In the genomic region with DNA sequence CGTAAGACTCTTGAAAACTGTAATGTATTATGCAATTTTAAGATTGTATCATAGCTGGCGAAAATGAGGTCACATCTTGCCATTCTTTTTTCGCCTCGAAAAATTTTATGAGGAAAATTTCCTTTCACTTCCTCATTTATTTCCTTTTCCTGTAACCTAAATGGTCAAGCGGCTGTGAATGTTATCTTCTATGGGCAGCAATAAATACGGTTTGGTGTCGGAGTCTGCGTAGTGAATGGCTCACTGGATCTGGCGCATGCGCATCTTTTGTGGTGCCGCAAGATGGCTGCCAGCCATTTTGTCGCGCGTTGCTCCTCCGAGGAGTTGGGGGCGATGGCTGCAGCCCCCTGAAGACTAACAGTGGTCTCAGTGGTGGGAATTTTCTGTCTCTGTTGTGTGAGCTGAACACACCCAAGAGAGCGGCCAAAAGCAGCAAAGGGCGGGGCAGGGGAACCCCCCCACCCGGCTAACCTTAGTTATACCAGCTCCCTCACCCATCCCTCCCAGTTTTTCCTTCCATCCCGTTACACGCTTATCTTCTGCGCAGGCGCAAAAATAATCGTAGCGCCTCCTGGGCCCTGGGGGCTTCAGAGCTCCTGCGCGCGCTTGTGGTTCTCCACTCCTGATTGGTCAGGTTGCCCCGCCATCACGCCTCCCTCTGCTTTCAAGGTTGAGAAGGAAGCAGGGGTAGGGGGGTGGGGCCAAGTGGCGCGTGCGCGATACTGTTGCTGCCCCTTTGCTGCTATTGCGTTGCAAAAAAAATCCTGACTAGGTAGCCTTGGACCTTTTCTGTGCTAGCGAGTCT, we compare ENCODE assay signal across 1 cellular context.
TF ChIP-seq lines count a peak whose summit lies in the region.

A gene (plus strand): TSS at position 722 of the 805 bp plus-strand sequence. CDS start 568 bp downstream, outside the sequence.

TF ChIP-seq in HepG2, 621 proteins besides CTCF, POLR2A, EP300 and RAD21 (continued from another document and continues in another):
- TF ChIP-seq, protein P1, sequence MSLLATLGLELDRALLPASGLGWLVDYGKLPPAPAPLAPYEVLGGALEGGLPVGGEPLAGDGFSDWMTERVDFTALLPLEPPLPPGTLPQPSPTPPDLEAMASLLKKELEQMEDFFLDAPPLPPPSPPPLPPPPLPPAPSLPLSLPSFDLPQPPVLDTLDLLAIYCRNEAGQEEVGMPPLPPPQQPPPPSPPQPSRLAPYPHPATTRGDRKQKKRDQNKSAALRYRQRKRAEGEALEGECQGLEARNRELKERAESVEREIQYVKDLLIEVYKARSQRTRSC (CRISPR knock-in tag; IDR thresholded peaks at IDR 0.05; ENCODE audit: low read depth): 0 out of 2 replicates have a peak, but pooled peaks have one; percentile 16
- TF ChIP-seq ZNF709 (CRISPR knock-in tag; IDR thresholded peaks at IDR 0.05) (peak; percentile 82; the same call in 1 of the 2 replicates), ZNF232 (CRISPR knock-in tag; IDR thresholded peaks at IDR 0.05; ENCODE audit: borderline replicate concordance) (no peak), ZNF749 (CRISPR knock-in tag; IDR thresholded peaks at IDR 0.05; ENCODE audit: borderline replicate concordance) (no peak), FOXO1 (CRISPR knock-in tag; IDR thresholded peaks at IDR 0.05) (no peak), YEATS4 (CRISPR knock-in tag; IDR thresholded peaks at IDR 0.05; ENCODE audit: borderline replicate concordance) (peak; percentile 54), ESRRA (CRISPR knock-in tag; IDR thresholded peaks at IDR 0.05; ENCODE audit: low read depth) (no peak), ZSCAN21 (CRISPR knock-in tag; IDR thresholded peaks at IDR 0.05; ENCODE audit: borderline replicate concordance) (no peak), ZNF282 (IDR thresholded peaks at IDR 0.05; ENCODE audit: partially characterized antibody) (no peak), ZNF24 (IDR thresholded peaks at IDR 0.05) (no peak), MYNN (CRISPR knock-in tag; IDR thresholded peaks at IDR 0.05; ENCODE audit: low read depth) (no peak), MATR3 (CRISPR knock-in tag; IDR thresholded peaks at IDR 0.05) (no peak), ZNF75D (CRISPR knock-in tag; IDR thresholded peaks at IDR 0.05; ENCODE audit: borderline replicate concordance) (no peak), ZNF234 (CRISPR knock-in tag; conservative IDR thresholded peaks at IDR 0.05) (no peak), ZFP37 (CRISPR knock-in tag; IDR thresholded peaks at IDR 0.05; ENCODE audit: borderline replicate concordance) (no peak), SP5 (CRISPR knock-in tag; IDR thresholded peaks at IDR 0.05; ENCODE audit: borderline replicate concordance, low read depth) (0 out of 2 replicates have a peak, but pooled peaks have one; percentile 10), AGO2 (optimal IDR thresholded peaks at IDR 0.05; ENCODE audit: low read depth, low read length) (peak; percentile 53), RFX5 (IDR thresholded peaks at IDR 0.05; ENCODE audit: low read depth, low read length) (no peak), SMARCE1 (IDR thresholded peaks at IDR 0.05; ENCODE audit: borderline replicate concordance) (no peak), KDM6A (CRISPR knock-in tag; IDR thresholded peaks at IDR 0.05; ENCODE audit: low read depth) (no peak), ZNF883 (CRISPR knock-in tag; IDR thresholded peaks at IDR 0.05; ENCODE audit: not compliant biosample characterization) (no peak), NAIF1 (CRISPR knock-in tag; IDR thresholded peaks at IDR 0.05; ENCODE audit: borderline replicate concordance) (peak; percentile 43; the same call in 1 of the 2 replicates), HNF4G (IDR thresholded peaks at IDR 0.05; ENCODE audit: borderline replicate concordance, low read depth, low read length) (no peak), HNF4G (CRISPR knock-in tag; IDR thresholded peaks at IDR 0.05; ENCODE audit: borderline replicate concordance, low read depth) (no peak), ZBTB20 (CRISPR knock-in tag; IDR thresholded peaks at IDR 0.05; ENCODE audit: borderline replicate concordance, low read depth) (peak; percentile 86; the same call in 1 of the 2 replicates), ARNTL (CRISPR knock-in tag; IDR thresholded peaks at IDR 0.05) (no peak), ZMYM2 (CRISPR knock-in tag; IDR thresholded peaks at IDR 0.05) (no peak), ZNF776 (CRISPR knock-in tag; IDR thresholded peaks at IDR 0.05) (no peak), SOX13 (IDR thresholded peaks at IDR 0.05) (no peak), SOX13 (CRISPR knock-in tag; conservative IDR thresholded peaks at IDR 0.05 in 1 of 2, IDR thresholded peaks at IDR 0.05 in 1 of 2) (no peak; a peak in 1 of 4 replicates), ZKSCAN5 (CRISPR knock-in tag; IDR thresholded peaks at IDR 0.05) (no peak), ZNF782 (CRISPR knock-in tag; IDR thresholded peaks at IDR 0.05; ENCODE audit: borderline replicate concordance) (no peak), ZC3H13 (CRISPR knock-in tag; IDR thresholded peaks at IDR 0.05) (no peak), FOXK2 (IDR thresholded peaks at IDR 0.05) (no peak), GPN1 (CRISPR knock-in tag; IDR thresholded peaks at IDR 0.05; ENCODE audit: borderline replicate concordance) (no peak), CHD4 (IDR thresholded peaks at IDR 0.05; ENCODE audit: borderline replicate concordance, low read length) (no peak), SNAI1 (CRISPR knock-in tag; IDR thresholded peaks at IDR 0.05; ENCODE audit: borderline replicate concordance) (no peak)
- TF ChIP-seq, protein P2, sequence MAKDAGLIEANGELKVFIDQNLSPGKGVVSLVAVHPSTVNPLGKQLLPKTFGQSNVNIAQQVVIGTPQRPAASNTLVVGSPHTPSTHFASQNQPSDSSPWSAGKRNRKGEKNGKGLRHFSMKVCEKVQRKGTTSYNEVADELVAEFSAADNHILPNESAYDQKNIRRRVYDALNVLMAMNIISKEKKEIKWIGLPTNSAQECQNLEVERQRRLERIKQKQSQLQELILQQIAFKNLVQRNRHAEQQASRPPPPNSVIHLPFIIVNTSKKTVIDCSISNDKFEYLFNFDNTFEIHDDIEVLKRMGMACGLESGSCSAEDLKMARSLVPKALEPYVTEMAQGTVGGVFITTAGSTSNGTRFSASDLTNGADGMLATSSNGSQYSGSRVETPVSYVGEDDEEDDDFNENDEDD (CRISPR knock-in tag; IDR thresholded peaks at IDR 0.05; ENCODE audit: borderline replicate concordance): peak; percentile 93
- TF ChIP-seq, protein P3, sequence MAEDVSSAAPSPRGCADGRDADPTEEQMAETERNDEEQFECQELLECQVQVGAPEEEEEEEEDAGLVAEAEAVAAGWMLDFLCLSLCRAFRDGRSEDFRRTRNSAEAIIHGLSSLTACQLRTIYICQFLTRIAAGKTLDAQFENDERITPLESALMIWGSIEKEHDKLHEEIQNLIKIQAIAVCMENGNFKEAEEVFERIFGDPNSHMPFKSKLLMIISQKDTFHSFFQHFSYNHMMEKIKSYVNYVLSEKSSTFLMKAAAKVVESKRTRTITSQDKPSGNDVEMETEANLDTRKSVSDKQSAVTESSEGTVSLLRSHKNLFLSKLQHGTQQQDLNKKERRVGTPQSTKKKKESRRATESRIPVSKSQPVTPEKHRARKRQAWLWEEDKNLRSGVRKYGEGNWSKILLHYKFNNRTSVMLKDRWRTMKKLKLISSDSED (CRISPR knock-in tag; IDR thresholded peaks at IDR 0.05): no peak
- TF ChIP-seq, protein P4, sequence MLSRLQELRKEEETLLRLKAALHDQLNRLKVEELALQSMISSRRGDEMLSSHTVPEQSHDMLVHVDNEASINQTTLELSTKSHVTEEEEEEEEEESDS (CRISPR knock-in tag; IDR thresholded peaks at IDR 0.05; ENCODE audit: borderline replicate concordance): no peak
- TF ChIP-seq, protein P5, sequence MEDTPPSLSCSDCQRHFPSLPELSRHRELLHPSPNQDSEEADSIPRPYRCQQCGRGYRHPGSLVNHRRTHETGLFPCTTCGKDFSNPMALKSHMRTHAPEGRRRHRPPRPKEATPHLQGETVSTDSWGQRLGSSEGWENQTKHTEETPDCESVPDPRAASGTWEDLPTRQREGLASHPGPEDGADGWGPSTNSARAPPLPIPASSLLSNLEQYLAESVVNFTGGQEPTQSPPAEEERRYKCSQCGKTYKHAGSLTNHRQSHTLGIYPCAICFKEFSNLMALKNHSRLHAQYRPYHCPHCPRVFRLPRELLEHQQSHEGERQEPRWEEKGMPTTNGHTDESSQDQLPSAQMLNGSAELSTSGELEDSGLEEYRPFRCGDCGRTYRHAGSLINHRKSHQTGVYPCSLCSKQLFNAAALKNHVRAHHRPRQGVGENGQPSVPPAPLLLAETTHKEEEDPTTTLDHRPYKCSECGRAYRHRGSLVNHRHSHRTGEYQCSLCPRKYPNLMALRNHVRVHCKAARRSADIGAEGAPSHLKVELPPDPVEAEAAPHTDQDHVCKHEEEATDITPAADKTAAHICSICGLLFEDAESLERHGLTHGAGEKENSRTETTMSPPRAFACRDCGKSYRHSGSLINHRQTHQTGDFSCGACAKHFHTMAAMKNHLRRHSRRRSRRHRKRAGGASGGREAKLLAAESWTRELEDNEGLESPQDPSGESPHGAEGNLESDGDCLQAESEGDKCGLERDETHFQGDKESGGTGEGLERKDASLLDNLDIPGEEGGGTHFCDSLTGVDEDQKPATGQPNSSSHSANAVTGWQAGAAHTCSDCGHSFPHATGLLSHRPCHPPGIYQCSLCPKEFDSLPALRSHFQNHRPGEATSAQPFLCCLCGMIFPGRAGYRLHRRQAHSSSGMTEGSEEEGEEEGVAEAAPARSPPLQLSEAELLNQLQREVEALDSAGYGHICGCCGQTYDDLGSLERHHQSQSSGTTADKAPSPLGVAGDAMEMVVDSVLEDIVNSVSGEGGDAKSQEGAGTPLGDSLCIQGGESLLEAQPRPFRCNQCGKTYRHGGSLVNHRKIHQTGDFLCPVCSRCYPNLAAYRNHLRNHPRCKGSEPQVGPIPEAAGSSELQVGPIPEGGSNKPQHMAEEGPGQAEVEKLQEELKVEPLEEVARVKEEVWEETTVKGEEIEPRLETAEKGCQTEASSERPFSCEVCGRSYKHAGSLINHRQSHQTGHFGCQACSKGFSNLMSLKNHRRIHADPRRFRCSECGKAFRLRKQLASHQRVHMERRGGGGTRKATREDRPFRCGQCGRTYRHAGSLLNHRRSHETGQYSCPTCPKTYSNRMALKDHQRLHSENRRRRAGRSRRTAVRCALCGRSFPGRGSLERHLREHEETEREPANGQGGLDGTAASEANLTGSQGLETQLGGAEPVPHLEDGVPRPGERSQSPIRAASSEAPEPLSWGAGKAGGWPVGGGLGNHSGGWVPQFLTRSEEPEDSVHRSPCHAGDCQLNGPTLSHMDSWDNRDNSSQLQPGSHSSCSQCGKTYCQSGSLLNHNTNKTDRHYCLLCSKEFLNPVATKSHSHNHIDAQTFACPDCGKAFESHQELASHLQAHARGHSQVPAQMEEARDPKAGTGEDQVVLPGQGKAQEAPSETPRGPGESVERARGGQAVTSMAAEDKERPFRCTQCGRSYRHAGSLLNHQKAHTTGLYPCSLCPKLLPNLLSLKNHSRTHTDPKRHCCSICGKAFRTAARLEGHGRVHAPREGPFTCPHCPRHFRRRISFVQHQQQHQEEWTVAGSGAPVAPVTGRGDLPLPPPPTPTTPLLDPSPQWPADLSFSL (CRISPR knock-in tag; IDR thresholded peaks at IDR 0.05): no peak
- TF ChIP-seq, protein P6, sequence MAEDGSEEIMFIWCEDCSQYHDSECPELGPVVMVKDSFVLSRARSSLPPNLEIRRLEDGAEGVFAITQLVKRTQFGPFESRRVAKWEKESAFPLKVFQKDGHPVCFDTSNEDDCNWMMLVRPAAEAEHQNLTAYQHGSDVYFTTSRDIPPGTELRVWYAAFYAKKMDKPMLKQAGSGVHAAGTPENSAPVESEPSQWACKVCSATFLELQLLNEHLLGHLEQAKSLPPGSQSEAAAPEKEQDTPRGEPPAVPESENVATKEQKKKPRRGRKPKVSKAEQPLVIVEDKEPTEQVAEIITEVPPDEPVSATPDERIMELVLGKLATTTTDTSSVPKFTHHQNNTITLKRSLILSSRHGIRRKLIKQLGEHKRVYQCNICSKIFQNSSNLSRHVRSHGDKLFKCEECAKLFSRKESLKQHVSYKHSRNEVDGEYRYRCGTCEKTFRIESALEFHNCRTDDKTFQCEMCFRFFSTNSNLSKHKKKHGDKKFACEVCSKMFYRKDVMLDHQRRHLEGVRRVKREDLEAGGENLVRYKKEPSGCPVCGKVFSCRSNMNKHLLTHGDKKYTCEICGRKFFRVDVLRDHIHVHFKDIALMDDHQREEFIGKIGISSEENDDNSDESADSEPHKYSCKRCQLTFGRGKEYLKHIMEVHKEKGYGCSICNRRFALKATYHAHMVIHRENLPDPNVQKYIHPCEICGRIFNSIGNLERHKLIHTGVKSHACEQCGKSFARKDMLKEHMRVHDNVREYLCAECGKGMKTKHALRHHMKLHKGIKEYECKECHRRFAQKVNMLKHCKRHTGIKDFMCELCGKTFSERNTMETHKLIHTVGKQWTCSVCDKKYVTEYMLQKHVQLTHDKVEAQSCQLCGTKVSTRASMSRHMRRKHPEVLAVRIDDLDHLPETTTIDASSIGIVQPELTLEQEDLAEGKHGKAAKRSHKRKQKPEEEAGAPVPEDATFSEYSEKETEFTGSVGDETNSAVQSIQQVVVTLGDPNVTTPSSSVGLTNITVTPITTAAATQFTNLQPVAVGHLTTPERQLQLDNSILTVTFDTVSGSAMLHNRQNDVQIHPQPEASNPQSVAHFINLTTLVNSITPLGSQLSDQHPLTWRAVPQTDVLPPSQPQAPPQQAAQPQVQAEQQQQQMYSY (CRISPR knock-in tag; IDR thresholded peaks at IDR 0.05): peak; percentile 96
- TF ChIP-seq, protein P7, sequence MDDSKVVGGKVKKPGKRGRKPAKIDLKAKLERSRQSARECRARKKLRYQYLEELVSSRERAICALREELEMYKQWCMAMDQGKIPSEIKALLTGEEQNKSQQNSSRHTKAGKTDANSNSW (CRISPR knock-in tag; IDR thresholded peaks at IDR 0.05; ENCODE audit: borderline replicate concordance): no peak
- TF ChIP-seq, protein P8, sequence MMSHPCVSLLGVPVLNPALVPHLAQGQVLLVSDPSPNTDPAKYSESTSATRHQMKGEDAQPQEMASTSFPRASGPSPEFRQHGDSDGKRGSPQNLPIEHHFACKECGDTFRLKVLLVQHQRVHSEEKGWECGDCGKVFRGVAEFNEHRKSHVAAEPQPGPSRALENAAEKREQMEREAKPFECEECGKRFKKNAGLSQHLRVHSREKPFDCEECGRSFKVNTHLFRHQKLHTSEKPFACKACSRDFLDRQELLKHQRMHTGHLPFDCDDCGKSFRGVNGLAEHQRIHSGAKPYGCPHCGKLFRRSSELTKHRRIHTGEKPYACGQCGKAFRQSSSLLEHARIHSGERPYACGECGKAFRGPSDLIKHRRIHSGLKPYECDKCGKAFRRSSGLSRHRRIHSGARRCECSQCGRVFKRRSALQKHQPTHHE (CRISPR knock-in tag; IDR thresholded peaks at IDR 0.05; ENCODE audit: borderline replicate concordance): no peak
- TF ChIP-seq, protein P9, sequence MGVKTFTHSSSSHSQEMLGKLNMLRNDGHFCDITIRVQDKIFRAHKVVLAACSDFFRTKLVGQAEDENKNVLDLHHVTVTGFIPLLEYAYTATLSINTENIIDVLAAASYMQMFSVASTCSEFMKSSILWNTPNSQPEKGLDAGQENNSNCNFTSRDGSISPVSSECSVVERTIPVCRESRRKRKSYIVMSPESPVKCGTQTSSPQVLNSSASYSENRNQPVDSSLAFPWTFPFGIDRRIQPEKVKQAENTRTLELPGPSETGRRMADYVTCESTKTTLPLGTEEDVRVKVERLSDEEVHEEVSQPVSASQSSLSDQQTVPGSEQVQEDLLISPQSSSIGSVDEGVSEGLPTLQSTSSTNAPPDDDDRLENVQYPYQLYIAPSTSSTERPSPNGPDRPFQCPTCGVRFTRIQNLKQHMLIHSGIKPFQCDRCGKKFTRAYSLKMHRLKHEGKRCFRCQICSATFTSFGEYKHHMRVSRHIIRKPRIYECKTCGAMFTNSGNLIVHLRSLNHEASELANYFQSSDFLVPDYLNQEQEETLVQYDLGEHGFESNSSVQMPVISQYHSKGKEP (CRISPR knock-in tag; IDR thresholded peaks at IDR 0.05): no peak
